26 cellular contexts compared by ENCODE assay signal in the genomic region with DNA sequence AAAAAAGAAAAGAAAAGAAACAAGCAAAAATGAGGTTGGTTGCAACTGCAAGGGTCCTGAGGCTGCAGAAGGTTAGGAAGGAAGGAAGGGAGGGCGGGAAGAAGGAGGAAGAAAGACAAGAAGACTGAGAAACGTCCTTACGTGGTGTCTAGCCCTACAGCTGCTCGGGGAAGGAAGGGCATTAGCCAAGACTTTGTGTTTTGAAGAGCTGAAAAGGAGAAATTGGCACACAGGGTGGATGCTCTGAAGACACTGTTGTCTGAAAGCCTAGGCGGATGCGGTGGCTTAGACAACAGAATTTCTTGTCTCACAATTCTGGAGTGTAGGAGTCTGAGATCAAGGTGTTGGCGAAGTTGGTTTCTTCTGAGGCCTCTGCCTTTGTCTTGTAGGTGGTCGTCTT.
"Had no signal": no experiment of that assay in that cellular context is flagged by ENCODE, and none has a peak within 500 bp of the region (broad histone marks: within the 10 kb centered on the region; RNA-seq: fewer than 3 reads in every experiment).

No MANE protein-coding gene starts in this region.

- DNase-seq: activated CD4-positive, alpha-beta memory T cell treated with anti-CD3 and anti-CD28 coated beads for 36 hours; activated CD4-positive, alpha-beta T cell treated with anti-CD3 and anti-CD28 coated beads, Interleukin-2, amount 10 ng/mL, durations not matched to agents 7 days and 5 days; activated CD4-positive, CD25-positive, alpha-beta regulatory T cell; activated gamma-delta T cell treated with Interleukin-2 at 50 U/mL for 16 hours; activated naive CD4-positive, alpha-beta T cell treated with anti-CD3 and anti-CD28 coated beads, Interleukin-2, amount 10 ng/mL, durations not matched to agents 7 days and 5 days; activated T-cell treated with anti-CD3 and anti-CD28 coated beads for 4 hours; activated T-cell treated with anti-CD3 and anti-CD28 coated beads, Interleukin-2, amount 50 U/mL, for 48 hours; aorta; central memory CD4-positive, alpha-beta T cell; IMR-90; KBM-7; NCI-H1105 treated with DMSO at 0.1 percent for 48 hours; NCI-H1436 treated with DMSO at 0.1 percent for 48 hours; NCI-H187; NCI-H2081; NCI-H510A treated with DMSO at 0.1 percent for 48 hours; NCI-H69; NK-92 treated with Interleukin-12 subunit alpha and Interleukin-12 subunit beta, amount 100 ng/mL, for 24 hours; OCI-M1; RPMI8226; T-cell; T-helper 2 cell; T1000 had no signal

- H3K4me1 Mint-ChIP-seq: activated CD4-positive, alpha-beta T cell treated with anti-CD3 and anti-CD28 coated beads, Interleukin-2, amount 10 ng/mL, durations not matched to agents 7 days and 5 days; activated naive CD4-positive, alpha-beta T cell treated with anti-CD3 and anti-CD28 coated beads, Interleukin-2, amount 10 ng/mL, durations not matched to agents 7 days and 5 days; T-cell had no signal

- H3K4me3 Mint-ChIP-seq: activated CD4-positive, alpha-beta memory T cell treated with anti-CD3 and anti-CD28 coated beads for 36 hours; activated CD4-positive, alpha-beta T cell treated with anti-CD3 and anti-CD28 coated beads, Interleukin-2, amount 10 ng/mL, durations not matched to agents 7 days and 5 days; activated naive CD4-positive, alpha-beta T cell treated with anti-CD3 and anti-CD28 coated beads, Interleukin-2, amount 10 ng/mL, durations not matched to agents 7 days and 5 days; T-cell had no signal

- H3K27ac Mint-ChIP-seq: activated CD4-positive, alpha-beta memory T cell treated with anti-CD3 and anti-CD28 coated beads for 36 hours; activated CD4-positive, alpha-beta T cell treated with anti-CD3 and anti-CD28 coated beads, Interleukin-2, amount 10 ng/mL, durations not matched to agents 7 days and 5 days; activated naive CD4-positive, alpha-beta T cell treated with anti-CD3 and anti-CD28 coated beads, Interleukin-2, amount 10 ng/mL, durations not matched to agents 7 days and 5 days; activated T-helper 2 cell treated with anti-CD3 and anti-CD28 coated beads, Interferon-gamma antibody, Interleukin-2, Interleukin-4, amounts not matched to agents 10 μg/mL and 5 μg/mL and 100 μg/mL, durations not matched to agents 14 hours and 24 hours and 36 hours; T-cell had no signal

- H3K9me3 Mint-ChIP-seq: activated CD4-positive, alpha-beta memory T cell treated with anti-CD3 and anti-CD28 coated beads for 36 hours had no signal

- ATAC-seq: Panc1, Right ventricle myocardium inferior, T-cell had no signal

- H3K27me3 Mint-ChIP-seq: activated CD4-positive, alpha-beta memory T cell treated with anti-CD3 and anti-CD28 coated beads for 36 hours; activated CD4-positive, alpha-beta T cell treated with anti-CD3 and anti-CD28 coated beads, Interleukin-2, amount 10 ng/mL, durations not matched to agents 7 days and 5 days; activated naive CD4-positive, alpha-beta T cell treated with anti-CD3 and anti-CD28 coated beads, Interleukin-2, amount 10 ng/mL, durations not matched to agents 7 days and 5 days; T-cell had no signal
